In the genomic region with DNA sequence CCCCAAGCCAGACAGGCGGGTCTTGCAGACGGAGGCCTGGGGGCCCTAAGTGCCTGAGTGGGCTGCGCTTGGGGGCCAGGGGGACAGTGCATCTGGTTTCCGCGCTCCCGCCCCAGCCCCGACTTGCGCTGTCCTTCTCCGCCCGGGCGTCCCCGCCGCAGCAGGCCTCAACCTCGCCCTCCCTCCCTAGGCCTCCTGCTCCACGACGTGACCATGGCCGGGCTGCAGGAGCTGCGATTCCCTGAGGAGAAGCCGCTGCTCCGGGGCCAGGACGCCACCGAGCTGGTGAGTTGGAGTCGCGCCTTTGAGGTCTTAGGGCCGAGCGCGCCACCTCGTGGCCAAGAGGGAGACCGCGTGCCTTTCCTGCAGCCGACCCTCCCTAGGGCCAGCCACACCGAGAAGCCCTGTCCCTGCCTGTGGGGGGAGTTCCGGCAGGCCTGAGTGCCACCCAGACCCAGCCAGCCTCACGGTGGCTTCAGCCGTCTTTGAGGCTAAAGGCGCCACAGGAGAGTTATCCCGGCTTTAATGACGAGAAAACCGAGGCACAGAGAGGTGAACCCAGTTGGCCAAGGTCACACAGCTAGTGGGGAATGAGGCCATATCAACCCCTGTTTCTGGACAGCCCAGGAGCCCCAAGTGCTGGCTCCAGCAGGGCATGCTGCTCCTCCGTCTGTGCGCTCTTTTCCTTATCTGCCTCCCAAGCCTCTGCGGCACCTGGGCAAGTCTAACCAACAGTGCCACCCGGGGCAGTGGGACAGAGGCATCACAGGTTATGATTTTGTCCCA, we compare ENCODE assay signal across 8 cellular contexts. TPM values are rescaled to one million over a fixed set of nuclear protein-coding genes. Genes with fewer than 3 reads are reported as not detected.
DNase-seq lines count a peak whose midpoint lies in the region; ATAC-seq and TF ChIP-seq lines count a peak whose summit lies in the region.

No MANE protein-coding gene starts in this region.

- H3K4me1 Mint-ChIP-seq in Caco-2 (ENCODE audit: low read depth, unreplicated experiment): no peaks in the 10 kb centered on the region

- H3K4me3 Mint-ChIP-seq in Caco-2 (ENCODE audit: unreplicated experiment): no peak overlapping the region

- intact Hi-C loops in Caco-2 (cut with micrococcal nuclease; ENCODE audit: unreplicated experiment): loop anchor here (1.0 to 5.0 kb wide), 5 partner anchors 23 to 290 kb away; a partner anchor contains a TSS
- intact Hi-C loops in right cardiac atrium (cut with DNase I): loop anchor here (2.0 to 5.0 kb wide), 2 partner anchors 150 to 151 kb away; no protein-coding TSS in a partner anchor
- intact Hi-C loops in sigmoid colon (cut with DNase I): loop anchor here (1.0 to 5.0 kb wide), 2 partner anchors 151 to 465 kb away; no protein-coding TSS in a partner anchor

- H3K27ac ChIP-seq in right cardiac atrium (ENCODE audit: low read length) (no peak overlapping the region), sigmoid colon (no peak overlapping the region)

- H3K36me3 ChIP-seq in Caco-2 (ENCODE audit: control insufficient read depth, insufficient read depth, low read length) (no peaks in the 10 kb centered on the region), sigmoid colon (no peaks in the 10 kb centered on the region)

- H3K4me3 ChIP-seq in Caco-2 (ENCODE audit: low read depth, low read length) (no peak overlapping the region), right cardiac atrium (ENCODE audit: low read length) (no peak overlapping the region), sigmoid colon (peak overlapping the region in 3 of 4 donors; percentile 13 to 28 (median 26))

- H3K27me3 Mint-ChIP-seq in Caco-2 (ENCODE audit: insufficient read depth, unreplicated experiment): peaks cover 4% of the 10 kb centered on the region

- no TSS peak for BruUV-seq in Caco-2 (replicated peaks; lab: Mats Ljungman, UMichigan)

- POLR2A ChIA-PET in Caco-2 (lab: Charles Lee): interaction anchor here (0.6 kb wide), 1 partner anchor 151 kb away, joined by 3 read pairs; no protein-coding TSS in a partner anchor

- H3K9me3 ChIP-seq in Caco-2: no peaks in the 10 kb centered on the region
- no peaks in the 10 kb centered on the region for H3K9me3 ChIP-seq in right cardiac atrium (ENCODE audit: control insufficient read depth, low read length)
- H3K9me3 ChIP-seq in sigmoid colon: no peaks in the 10 kb centered on the region

- TF ChIP-seq POLR2A in sigmoid colon (IDR thresholded peaks at IDR 0.05): no peak

- peak; percentile 76 for ATAC-seq in GM21723 (IDR thresholded peaks at IDR 0.05; ENCODE audit: unreplicated experiment)
- peak; percentile 78 to 88 for ATAC-seq in right cardiac atrium
- no peak for ATAC-seq in HG02970 (IDR thresholded peaks at IDR 0.05; ENCODE audit: low FRiP score, unreplicated experiment)

- H3K27ac Mint-ChIP-seq in Caco-2 (ENCODE audit: unreplicated experiment): no peak overlapping the region

- peak; percentile 90 to 92 for DNase-seq in Caco-2
- DNase-seq in NAMALWA (ENCODE audit: low spot score): peak; percentile 81
- DNase-seq in T-helper 1 cell: peak; percentile 47 to 62 (median 58)
- DNase-seq in amniotic stem cell (lab: John Stamatoyannopoulos, UW): peak; percentile 74
- peak; percentile 89 to 95 (median 94) for DNase-seq in right cardiac atrium
- peak; percentile 88 for DNase-seq in sigmoid colon

- TF ChIP-seq EP300 in sigmoid colon (IDR thresholded peaks at IDR 0.05): no peak

- WGBS in right cardiac atrium: 16% methylated on average over 43 of the region's 43 CpGs
- WGBS in sigmoid colon, 2 donors: 18 to 20% methylated on average over 43 of the region's 43 CpGs

- no peaks in the 10 kb centered on the region for H3K36me3 Mint-ChIP-seq in Caco-2 (ENCODE audit: insufficient read depth, unreplicated experiment)

- TF ChIP-seq CTCF in Caco-2 (IDR thresholded peaks at IDR 0.05; ENCODE audit: insufficient read depth in 1 of 2, low read depth in 1 of 2, low read length in 1 of 2, severe bottlenecking in 1 of 2, unreplicated experiment in 1 of 2) (peak; percentile 98 to 99), sigmoid colon (IDR thresholded peaks at IDR 0.05) (peak; percentile 78 to 90 (median 82))

- H3K27me3 ChIP-seq in Caco-2 (replicated peaks; ENCODE audit: control insufficient read depth, insufficient read depth, low read length) (no peaks in the 10 kb centered on the region), right cardiac atrium (ENCODE audit: control insufficient read depth, insufficient read depth) (no peaks in the 10 kb centered on the region), sigmoid colon (peaks cover 0 to 5% (median 0%) of the 10 kb centered on the region in 3 donors)

- H3K9me3 Mint-ChIP-seq in Caco-2 (ENCODE audit: unreplicated experiment): no peaks in the 10 kb centered on the region

- CTCF ChIA-PET in Caco-2 (lab: Charles Lee): interaction anchor here (0.6 to 4.2 kb wide), 22 partner anchors 10 to 358 kb away, joined by 3 to 86 read pairs (median 4); a partner anchor contains a TSS

- no peaks in the 10 kb centered on the region for H3K4me1 ChIP-seq in Caco-2
- H3K4me1 ChIP-seq in right cardiac atrium (ENCODE audit: control insufficient read depth, insufficient read depth, low read length): peaks cover 3% of the 10 kb centered on the region
- H3K4me1 ChIP-seq in sigmoid colon: peaks cover 0 to 9% (median 6%) of the 10 kb centered on the region in 4 donors

RNA-seq across cellular contexts. Expression of a gene that starts 12.2 kb away (rescaled TPM):
- total RNA-seq in Caco-2 (2022) (6.7 and 10.7 TPM in 2 replicates), right cardiac atrium (100 to 1,000 TPM in 1 of 4 donors, 10 to 100 TPM in 3; 53.5 to 155 (median 97.3) TPM), sigmoid colon (10 to 100 TPM in 3 of 4 donors, 1 to 10 TPM in 1; 6.4 to 21.0 (median 16.8) TPM)
- polyA plus RNA-seq in right cardiac atrium (164 TPM), sigmoid colon (10 to 100 TPM in 1 of 3 donors, 1 to 10 TPM in 2; 3.6 to 17.3 (median 9.4) TPM)

RNA-seq across cellular contexts. Expression of a gene that starts 27.6 kb away (rescaled TPM):
- total RNA-seq in Caco-2 (2022): 34.9 and 41.7 TPM in 2 replicates
- 10 to 100 TPM in 2 of 4 donors, 1 to 10 TPM in 2; 9.7 to 12.4 (median 11.1) TPM for total RNA-seq in right cardiac atrium
- 8.5 TPM for polyA plus RNA-seq in right cardiac atrium
- total RNA-seq in sigmoid colon: 10 to 100 TPM; 15.5 to 23.5 (median 19.9) TPM
- polyA plus RNA-seq in sigmoid colon: 10 to 100 TPM in 1 of 3 donors, 1 to 10 TPM in 2; 3.6 to 11.6 (median 4.6) TPM

Comparison
In these comparisons a context has a peak if more than half of its experiments do, and no peak if none do; other contexts are left out.
1. H3K4me3 ChIP-seq: peak in sigmoid colon (3 of 4); none in Caco-2 (single experiment) and right cardiac atrium (single experiment).
2. Peak in every context shown above with its lines, with median percentiles within 50 percentile points of each other: DNase-seq.